ENCODE assay signal across 19 cellular contexts in genomic region chr1:174051956-174052355, GRCh38. TPM values are rescaled to one million over a fixed set of nuclear protein-coding genes. Genes with fewer than 3 reads are reported as not detected.
A peak's percentile ranks its signal among the peaks of the same experiment; 100 is the strongest.
DNase-seq lines count a peak whose midpoint lies in the region; ATAC-seq and TF ChIP-seq lines count a peak whose summit lies in the region.
"Had no signal": no experiment of that assay in that cellular context is flagged by ENCODE, and none has a peak within 500 bp of the region (broad histone marks: within the 10 kb centered on the region; RNA-seq: fewer than 3 reads in every experiment).

No MANE protein-coding gene starts in this region.

- TF ChIP-seq CTCF in GM10248 (IDR thresholded peaks at IDR 0.05; ENCODE audit: control extremely low read depth, extremely low read depth, low read depth, missing control alignments), result no peak

- no peak for ATAC-seq in HG02852 (IDR thresholded peaks at IDR 0.05; ENCODE audit: unreplicated experiment)
- ATAC-seq: activated T-cell treated with anti-CD3 and anti-CD28 coated beads, Interleukin-2, amount 50 U/mL, for 72 hours; PC-3; T-helper 17 cell had no signal

- H3K27me3 ChIP-seq in layer of hippocampus (ENCODE audit: control insufficient read depth, insufficient read depth, low read length), result no peaks in the 10 kb centered on the region

- peak overlapping the region; percentile 49 for H3K27ac ChIP-seq in layer of hippocampus (ENCODE audit: low read depth, low read length)
- H3K27ac ChIP-seq in substantia nigra (ENCODE audit: low read depth, low read length, poor library complexity, severe bottlenecking), result peak overlapping the region; percentile 83
- H3K27ac ChIP-seq: 22Rv1 had no signal

- POLR2A ChIA-PET in GM10248 (lab: Yijun Ruan, JAX), result no interaction called here

- DNase-seq in NCI-H2107 treated with DMSO at 0.1 percent for 48 hours (lab: John Stamatoyannopoulos, UW; ENCODE audit: unreplicated experiment) (peak; percentile 11), NCI-H2107 (lab: John Stamatoyannopoulos, UW) (no peak), epidermal melanocyte (ENCODE audit: insufficient read length, low spot score) (peak; percentile 26), substantia nigra (lab: John Stamatoyannopoulos, UW) (peak in 45 of 49 donors; percentile 2 to 89 (median 49)), GM10248 (ENCODE audit: extremely low spot score) (no peak), ureter (ENCODE audit: low spot score) (no peak)
- DNase-seq: activated CD4-positive, alpha-beta T cell treated with anti-CD3 and anti-CD28 coated beads for 48 hours; activated T-cell treated with anti-CD3 and anti-CD28 coated beads, Interleukin-2, amount 50 U/mL, for 72 hours; effector CD8-positive, alpha-beta T cell; GDM1; naive B cell; NCI-H1436 treated with DMSO at 0.1 percent for 48 hours; NCI-H524 treated with DMSO at 0.1 percent for 48 hours; PC-3; stimulated activated naive CD4-positive, alpha-beta T cell treated with Interleukin-2 at 50 U/mL for 16 hours; T-helper 17 cell had no signal

- CTCF ChIA-PET in GM10248 (lab: Yijun Ruan, JAX), result interaction anchor here (1.2 kb wide), 1 partner anchor 63 kb away, joined by 3 read pairs; no protein-coding TSS in a partner anchor

RNA-seq across cellular contexts. Expression of gene RC3H1, which starts 29.8 kb away (rescaled TPM):
- 49.1 TPM for total RNA-seq in ureter

Comparison
In these comparisons a context has a peak if more than half of its experiments do, and no peak if none do; other contexts are left out.
1. DNase-seq: peak in NCI-H2107 treated with DMSO at 0.1 percent for 48 hours (single experiment), epidermal melanocyte (single experiment) and substantia nigra (45 of 49); none in NCI-H2107 (single experiment), GM10248 (single experiment) and ureter (single experiment).